17 cellular contexts compared by ENCODE assay signal in genomic region chr7:36171503-36171902, GRCh38. TPM values are rescaled to one million over a fixed set of nuclear protein-coding genes. Genes with fewer than 3 reads are reported as not detected.
DNase-seq lines count a peak whose midpoint lies in the region; ATAC-seq lines count a peak whose summit lies in the region.
"Had no signal": no experiment of that assay in that cellular context is flagged by ENCODE, and none has a peak within 500 bp of the region (broad histone marks: within the 10 kb centered on the region; RNA-seq: fewer than 3 reads in every experiment).

No MANE protein-coding gene starts in this region.

- ATAC-seq in GM18868 (IDR thresholded peaks at IDR 0.05; ENCODE audit: unreplicated experiment) (peak; percentile 94), HG03342 (IDR thresholded peaks at IDR 0.05; ENCODE audit: unreplicated experiment) (peak; percentile 47), HG03460 (IDR thresholded peaks at IDR 0.05; ENCODE audit: unreplicated experiment) (no peak)

- H3K4me3 ChIP-seq in BLaER1 treated with 17β-estradiol and CSF1 and Interleukin-3, amounts not matched to agents 10 nM and 100 nM = no peak overlapping the region
- H3K4me3 ChIP-seq: colonic mucosa, neural progenitor cell had no signal

- H3K4me3 Mint-ChIP-seq in immature natural killer cell = no peak overlapping the region
- H3K4me3 Mint-ChIP-seq: activated CD4-positive, alpha-beta memory T cell treated with anti-CD3 and anti-CD28 coated beads for 36 hours; neural progenitor cell had no signal

- H3K27ac Mint-ChIP-seq in immature natural killer cell = no peak overlapping the region
- H3K27ac Mint-ChIP-seq: activated CD4-positive, alpha-beta memory T cell treated with anti-CD3 and anti-CD28 coated beads for 36 hours; neural progenitor cell had no signal

- DNase-seq in SIG-M5 (lab: John Stamatoyannopoulos, UW) = peak; percentile 57
- no peak for DNase-seq in globus pallidus (ENCODE audit: low spot score)
- no peak for DNase-seq in NCI-H526 treated with DMSO at 0.1 percent for 48 hours (lab: John Stamatoyannopoulos, UW)
- no peak for DNase-seq in immature natural killer cell
- DNase-seq: ACHN; activated CD4-positive, alpha-beta memory T cell treated with anti-CD3 and anti-CD28 coated beads for 36 hours; aorta; colonic mucosa; islet precursor cell; KBM-7; mesenchymal stem cell; NCI-H226 had no signal

- H3K9me3 ChIP-seq in BLaER1 treated with 17β-estradiol and CSF1 and Interleukin-3, amounts not matched to agents 10 nM and 100 nM (replicated peaks in 1 of 11) = peaks cover 0 to 12% (median 0%) of the 10 kb centered on the region in 11 experiments; a peak in 7 of 22 replicates
- H3K9me3 ChIP-seq: colonic mucosa had no signal

- peaks cover 0 to 92% (median 0%) of the 10 kb centered on the region in 11 experiments; a peak in 6 of 22 replicates for H4K20me1 ChIP-seq in BLaER1 treated with 17β-estradiol and CSF1 and Interleukin-3, amounts not matched to agents 10 nM and 100 nM

- H3K4me1 ChIP-seq in BLaER1 treated with 17β-estradiol and CSF1 and Interleukin-3, amounts not matched to agents 10 nM and 100 nM = peaks cover 12 to 87% (median 30%) of the 10 kb centered on the region in 10 experiments
- H3K4me1 ChIP-seq: colonic mucosa, neural progenitor cell had no signal

- peak overlapping the region in 4 of 11 experiments; percentile 6 to 53 (median 44); a peak in 6 of 22 replicates for H3K27ac ChIP-seq in BLaER1 treated with 17β-estradiol and CSF1 and Interleukin-3, amounts not matched to agents 10 nM and 100 nM
- H3K27ac ChIP-seq: colonic mucosa, neural progenitor cell had no signal

- peaks cover 3 to 8% of the 10 kb centered on the region in 2 donors for H3K4me1 Mint-ChIP-seq in immature natural killer cell
- H3K4me1 Mint-ChIP-seq: neural progenitor cell had no signal

- no peaks in the 10 kb centered on the region for H3K27me3 ChIP-seq in BLaER1 treated with 17β-estradiol and CSF1 and Interleukin-3, amounts not matched to agents 10 nM and 100 nM
- H3K27me3 ChIP-seq: colonic mucosa, neural progenitor cell had no signal

- H3K4me2 ChIP-seq in BLaER1 treated with 17β-estradiol and CSF1 and Interleukin-3, amounts not matched to agents 10 nM and 100 nM = peak overlapping the region in 6 of 11 experiments; percentile 27 to 65 (median 50); a peak in 11 of 22 replicates
- H3K4me2 ChIP-seq: neural progenitor cell had no signal

- H3K9ac ChIP-seq in BLaER1 treated with 17β-estradiol and CSF1 and Interleukin-3, amounts not matched to agents 10 nM and 100 nM = peak overlapping the region in 2 of 11 experiments; percentile 16 to 18; a peak in 3 of 22 replicates
- H3K9ac ChIP-seq: neural progenitor cell had no signal

- H3K36me3 ChIP-seq in BLaER1 treated with 17β-estradiol and CSF1 and Interleukin-3, amounts not matched to agents 10 nM and 100 nM = peaks cover 0 to 59% (median 0%) of the 10 kb centered on the region in 11 experiments; a peak in 8 of 22 replicates
- H3K36me3 ChIP-seq: colonic mucosa, neural progenitor cell had no signal

- no peaks in the 10 kb centered on the region for H3K9me3 Mint-ChIP-seq in immature natural killer cell
- H3K9me3 Mint-ChIP-seq: activated CD4-positive, alpha-beta memory T cell treated with anti-CD3 and anti-CD28 coated beads for 36 hours; neural progenitor cell had no signal

- no peaks in the 10 kb centered on the region for H3K36me3 Mint-ChIP-seq in immature natural killer cell
- H3K36me3 Mint-ChIP-seq: activated CD4-positive, alpha-beta memory T cell treated with anti-CD3 and anti-CD28 coated beads for 36 hours had no signal

- H3K27me3 Mint-ChIP-seq in immature natural killer cell (ENCODE audit: low read depth in 3 of 3) = peaks cover 0 to 8% (median 5%) of the 10 kb centered on the region in 3 donors
- H3K27me3 Mint-ChIP-seq: activated CD4-positive, alpha-beta memory T cell treated with anti-CD3 and anti-CD28 coated beads for 36 hours had no signal

RNA-seq across cellular contexts. Expression of gene EEPD1, which starts 18.4 kb away (rescaled TPM):
- polyA plus RNA-seq in immature natural killer cell = 1 to 10 TPM; 1.3 to 4.4 (median 2.1) TPM
